ENCODE assay signal across 19 cellular contexts in the genomic region with DNA sequence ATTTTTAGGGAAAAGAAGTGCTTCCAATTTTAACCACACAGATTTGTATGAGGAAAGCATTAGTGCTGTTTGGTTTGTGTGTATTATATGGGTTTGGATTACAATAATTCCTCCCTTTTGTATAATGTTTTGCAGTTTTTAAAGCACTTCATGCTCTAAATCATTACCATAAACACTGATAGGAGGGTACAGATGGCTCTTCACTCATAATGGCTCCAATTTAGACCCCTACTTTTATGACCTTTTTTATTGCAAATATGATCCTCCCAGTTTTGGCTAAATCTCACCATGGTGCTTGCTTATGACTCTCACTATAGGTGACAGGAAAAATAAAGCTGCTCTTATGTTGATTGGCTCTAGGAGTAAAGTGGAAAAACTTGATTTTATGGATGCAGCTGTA. TPM values are rescaled to one million over a fixed set of nuclear protein-coding genes. Genes with fewer than 3 reads are reported as not detected.
DNase-seq lines count a peak whose midpoint lies in the region; FAIRE-seq and TF ChIP-seq lines count a peak whose summit lies in the region.
"Had no signal": no experiment of that assay in that cellular context is flagged by ENCODE, and none has a peak within 500 bp of the region (broad histone marks: within the 10 kb centered on the region; RNA-seq: fewer than 3 reads in every experiment).

No MANE protein-coding gene starts in this region.

- H2AFZ ChIP-seq in GM23248 (peak overlapping the region; percentile 14; the same call in 1 of the 2 replicates), mesenchymal stem cell (ENCODE audit: low read depth, low read length) (no peak overlapping the region), neuronal stem cell (ENCODE audit: low read length) (no peak overlapping the region)

- H2BK120ac ChIP-seq in mesenchymal stem cell (ENCODE audit: low read depth, low read length) (no peak overlapping the region), neuronal stem cell (ENCODE audit: low read depth, low read length) (no peak overlapping the region)

- H3K27ac ChIP-seq in GM23248 (no peak overlapping the region), VCaP (peak overlapping the region; percentile 88), mesenchymal stem cell (ENCODE audit: low read length, poor library complexity, severe bottlenecking) (no peak overlapping the region), neuronal stem cell (replicated peaks; ENCODE audit: low read length) (no peak overlapping the region)
- H3K27ac ChIP-seq: BLaER1, KMS-11, SK-N-MC had no signal

- no peak overlapping the region for H3K4me2 ChIP-seq in GM23248 (ENCODE audit: unreplicated experiment)
- H3K4me2 ChIP-seq in mesenchymal stem cell (ENCODE audit: low read length, poor library complexity, severe bottlenecking), result no peak overlapping the region
- no peak overlapping the region for H3K4me2 ChIP-seq in neuronal stem cell (ENCODE audit: insufficient read depth, low read length, poor library complexity, severe bottlenecking)
- H3K4me2 ChIP-seq: BLaER1, KMS-11 had no signal

- H3K4me1 ChIP-seq in GM23248 (ENCODE audit: insufficient read depth) (no peaks in the 10 kb centered on the region), mesenchymal stem cell (ENCODE audit: control insufficient read depth, insufficient read depth, low read depth, low read length) (no peaks in the 10 kb centered on the region), neuronal stem cell (ENCODE audit: control insufficient read depth in 2 of 2, insufficient read depth in 1 of 2, low read depth in 1 of 2, low read length in 2 of 2) (no peaks in the 10 kb centered on the region)
- H3K4me1 ChIP-seq: BLaER1 had no signal

- H3K79me1 ChIP-seq in mesenchymal stem cell (replicated peaks; ENCODE audit: low read length, poor library complexity, severe bottlenecking), result no peaks in the 10 kb centered on the region
- no peaks in the 10 kb centered on the region for H3K79me1 ChIP-seq in neuronal stem cell (ENCODE audit: low read depth, low read length)

- H3K4me3 ChIP-seq in GM23248 (no peak overlapping the region), mesenchymal stem cell (ENCODE audit: insufficient read depth in 1 of 2, low read depth in 1 of 2, low read length in 2 of 2) (no peak overlapping the region), neuronal stem cell (ENCODE audit: low read length in 2 of 2) (no peak overlapping the region)
- H3K4me3 ChIP-seq: BLaER1, GM12878, SK-N-MC had no signal

- H3K9me2 ChIP-seq in GM23248 (ENCODE audit: insufficient read depth), result peaks cover 6% of the 10 kb centered on the region; the same call in 1 of the 2 replicates

- H3K9ac ChIP-seq in GM23248 (no peak overlapping the region), mesenchymal stem cell (ENCODE audit: low read length) (no peak overlapping the region), neuronal stem cell (ENCODE audit: low read depth, low read length, poor library complexity) (no peak overlapping the region)
- H3K9ac ChIP-seq: BLaER1, KMS-11 had no signal

- H3K9me3 ChIP-seq in GM23248 (ENCODE audit: low read depth), result no peaks in the 10 kb centered on the region
- peaks cover under 1% of the 10 kb centered on the region for H3K9me3 ChIP-seq in mesenchymal stem cell (ENCODE audit: control insufficient read depth, low read length)
- H3K9me3 ChIP-seq in neuronal stem cell (replicated peaks in 1 of 2; ENCODE audit: control insufficient read depth in 2 of 2, insufficient read depth in 1 of 2, low read depth in 1 of 2, low read length in 2 of 2), result no peaks in the 10 kb centered on the region

- H3F3A ChIP-seq in GM23248 (ENCODE audit: insufficient read depth), result no peaks in the 10 kb centered on the region

- H3K23ac ChIP-seq in mesenchymal stem cell (ENCODE audit: low read length in 2 of 2) (no peak overlapping the region), neuronal stem cell (ENCODE audit: low read depth, low read length, poor library complexity) (no peak overlapping the region)

- no peak for TF ChIP-seq CTCF in VCaP (conservative IDR thresholded peaks at IDR 0.05)

- DNase-seq in GM23248, result no peak
- DNase-seq in NCI-H1417 treated with DMSO at 0.1 percent for 48 hours (lab: John Stamatoyannopoulos, UW), result peak; percentile 27
- peak; percentile 24 to 59 for DNase-seq in NCI-H524 (lab: John Stamatoyannopoulos, UW)
- DNase-seq in GM12892 (ENCODE audit: insufficient read length), result no peak
- DNase-seq in mesenchymal stem cell, result no peak
- DNase-seq in NCI-H526 (lab: John Stamatoyannopoulos, UW), result no peak
- no peak for DNase-seq in neuronal stem cell (ENCODE audit: low spot score)
- DNase-seq: Calu3; CD4-positive, alpha-beta memory T cell; EL; NCI-H1694; NCI-H2171; SHP77 had no signal

- no peak for TF ChIP-seq POLR2A in GM12892 (IDR thresholded peaks at IDR 0.05; ENCODE audit: low read depth, low read length)

- H2BK5ac ChIP-seq in mesenchymal stem cell (ENCODE audit: low read depth, low read length, poor library complexity, severe bottlenecking) (no peak overlapping the region), neuronal stem cell (ENCODE audit: low read length) (no peak overlapping the region)

- H4K91ac ChIP-seq in mesenchymal stem cell (ENCODE audit: low read length), result no peak overlapping the region
- H4K91ac ChIP-seq in neuronal stem cell (ENCODE audit: low read depth, low read length, poor library complexity), result no peak overlapping the region

- no peak overlapping the region for H2BK12ac ChIP-seq in mesenchymal stem cell (ENCODE audit: low read length in 2 of 2)
- H2BK12ac ChIP-seq in neuronal stem cell (ENCODE audit: low read length), result no peak overlapping the region

- in situ Hi-C loops in GM23248 (cut with MboI), result no loop called here

- no peak overlapping the region for H3K14ac ChIP-seq in mesenchymal stem cell (ENCODE audit: low read length in 2 of 2)
- H3K14ac ChIP-seq in neuronal stem cell (ENCODE audit: low read length), result no peak overlapping the region

- FAIRE-seq in GM12892 (lab: Jason Lieb, UNC), result no peak
- FAIRE-seq: GM12878 had no signal

- H3K79me2 ChIP-seq in GM23248 (ENCODE audit: insufficient read depth), result no peaks in the 10 kb centered on the region

- H3K4ac ChIP-seq in mesenchymal stem cell (ENCODE audit: low read depth in 1 of 2, low read length in 2 of 2) (no peak overlapping the region), neuronal stem cell (ENCODE audit: low read length) (no peak overlapping the region)

- H4K8ac ChIP-seq in mesenchymal stem cell (ENCODE audit: low read length) (no peak overlapping the region), neuronal stem cell (ENCODE audit: low read depth, low read length) (no peak overlapping the region)

- no peak overlapping the region for H3K18ac ChIP-seq in mesenchymal stem cell (ENCODE audit: low read depth in 1 of 2, low read length in 2 of 2)
- no peak overlapping the region for H3K18ac ChIP-seq in neuronal stem cell (ENCODE audit: low read length)

- no peak overlapping the region for H2AK5ac ChIP-seq in mesenchymal stem cell (ENCODE audit: low read length, severe bottlenecking)
- H2AK5ac ChIP-seq in neuronal stem cell (ENCODE audit: low read depth, low read length), result no peak overlapping the region

- no peaks in the 10 kb centered on the region for H4K20me1 ChIP-seq in GM23248 (ENCODE audit: insufficient read depth)
- H4K20me1 ChIP-seq: BLaER1 had no signal

- no peak overlapping the region for H2BK15ac ChIP-seq in mesenchymal stem cell (ENCODE audit: low read depth, poor library complexity, severe bottlenecking)
- H2BK15ac ChIP-seq in neuronal stem cell (ENCODE audit: low read length), result no peak overlapping the region

- H3K27me3 ChIP-seq in GM23248 (replicated peaks; ENCODE audit: insufficient read depth), result no peaks in the 10 kb centered on the region
- H3K27me3 ChIP-seq in mesenchymal stem cell (ENCODE audit: control insufficient read depth in 1 of 2, insufficient read depth in 1 of 2, low read length in 2 of 2), result no peaks in the 10 kb centered on the region
- no peaks in the 10 kb centered on the region for H3K27me3 ChIP-seq in neuronal stem cell (ENCODE audit: control insufficient read depth in 3 of 3, insufficient read depth in 3 of 3, low read depth in 1 of 3, low read length in 3 of 3)
- H3K27me3 ChIP-seq: BLaER1 had no signal

- H3K36me3 ChIP-seq in GM23248 (ENCODE audit: low read depth) (no peaks in the 10 kb centered on the region), mesenchymal stem cell (ENCODE audit: control insufficient read depth in 1 of 2, insufficient read depth in 2 of 2, low read depth in 1 of 2, low read length in 2 of 2) (no peaks in the 10 kb centered on the region), neuronal stem cell (replicated peaks in 1 of 2; ENCODE audit: control insufficient read depth in 2 of 2, insufficient read depth in 2 of 2, low read length in 2 of 2) (no peaks in the 10 kb centered on the region)
- H3K36me3 ChIP-seq: BLaER1 had no signal

RNA-seq across cellular contexts. Expression of a gene that starts 23.8 kb away (rescaled TPM):
- total RNA-seq in GM23248 (2014; rRNA removed; shearing (Covaris generic)), result 3.7 and 8.3 TPM in 2 replicates
- polyA plus RNA-seq in GM23248 (2016; fragmentation: Nextera tagmentation; extraction: Ambion mirVana), result 5.7 and 6.0 TPM in 2 replicates
- polyA plus RNA-seq in GM12892 (2012; ENCODE audit: missing spikeins), result 0.87 TPM
- polyA plus RNA-seq in mesenchymal stem cell (2013, experiment 1 of 2), result 2.8 TPM
- 2.8 TPM for polyA plus RNA-seq in mesenchymal stem cell (2013, experiment 2 of 2)
- 2.5 TPM for polyA plus RNA-seq in neuronal stem cell (2013, experiment 1 of 2)
- 2.6 TPM for polyA plus RNA-seq in neuronal stem cell (2013, experiment 2 of 2)
- total RNA-seq: CD4-positive, alpha-beta memory T cell; OCI-LY7 had no signal
- polyA plus RNA-seq: CD4-positive, alpha-beta memory T cell had no signal

Comparison
In these comparisons a context has a peak if more than half of its experiments do, and no peak if none do; other contexts are left out.
1. DNase-seq: peak in NCI-H1417 treated with DMSO at 0.1 percent for 48 hours (single experiment) and NCI-H524 (2 of 2); none in GM23248 (single experiment), GM12892 (single experiment), mesenchymal stem cell (single experiment), NCI-H526 (0 of 2) and neuronal stem cell (single experiment).